27 cellular contexts compared by ENCODE assay signal in genomic region chr3:137199678-137200077, GRCh38.
"Had no signal": no experiment of that assay in that cellular context is flagged by ENCODE, and none has a peak within 500 bp of the region (broad histone marks: within the 10 kb centered on the region; RNA-seq: fewer than 3 reads in every experiment).

No MANE protein-coding gene starts in this region.

- H3K27ac ChIP-seq: body of pancreas, cardiac muscle cell, epithelial cell of prostate, heart right ventricle, lower lobe of right lung, pancreas, thoracic aorta, VCaP had no signal

- H3K4me1 ChIP-seq: body of pancreas, lower lobe of right lung, pancreas had no signal

- ATAC-seq: activated CD4-positive, CD25-positive, alpha-beta regulatory T cell treated with anti-CD3 and anti-CD28 coated beads, Interleukin-2, amount 50 U/mL, for 24 hours; activated CD8-positive, alpha-beta memory T cell treated with anti-CD3 and anti-CD28 coated beads, Interleukin-2, amount 10 ng/mL, durations not matched to agents 7 days and 5 days; activated CD8-positive, alpha-beta T cell treated with anti-CD3 and anti-CD28 coated beads for 36 hours; activated naive CD8-positive, alpha-beta T cell treated with anti-CD3 and anti-CD28 coated beads, Interleukin-2, amount 50 U/mL, for 24 hours; body of pancreas; heart right ventricle; left colon; lower lobe of right lung; mucosa of descending colon; pancreas; right cardiac atrium had no signal

- H3K9me3 ChIP-seq: body of pancreas, heart right ventricle, lower lobe of right lung, mucosa of descending colon, pancreas, thoracic aorta had no signal

- H3K27me3 ChIP-seq: body of pancreas, cardiac muscle cell, heart right ventricle, pancreas had no signal

- H3K36me3 ChIP-seq: cardiac muscle cell, heart right ventricle, lower lobe of right lung, pancreas, thoracic aorta had no signal

- H3K4me3 ChIP-seq: body of pancreas, cardiac muscle cell, heart right ventricle, lower lobe of right lung, mucosa of descending colon, pancreas, thoracic aorta had no signal

- DNase-seq: activated CD4-positive, alpha-beta T cell treated with anti-CD3 and anti-CD28 coated beads, Interleukin-2, amount 10 ng/mL, durations not matched to agents 7 days and 5 days; activated CD8-positive, alpha-beta memory T cell treated with anti-CD3 and anti-CD28 coated beads, Interleukin-2, amount 10 ng/mL, durations not matched to agents 7 days and 5 days; activated CD8-positive, alpha-beta T cell treated with anti-CD3 and anti-CD28 coated beads for 36 hours; activated gamma-delta T cell; activated naive CD4-positive, alpha-beta T cell treated with anti-CD3 and anti-CD28 coated beads, Interleukin-2, amount 50 U/mL, for 16 hours; activated naive CD8-positive, alpha-beta T cell treated with anti-CD3 and anti-CD28 coated beads, Interleukin-2, amount 50 U/mL, for 24 hours; activated T-cell treated with anti-CD3 and anti-CD28 coated beads for 4 hours; anterior cingulate cortex; body of pancreas; cortex of kidney; endodermal cell; heart right ventricle; islet precursor cell; left colon; lower lobe of right lung; mesendoderm; mucosa of descending colon; nephron progenitor cell; pancreas; right cardiac atrium; stimulated activated CD4-positive, alpha-beta T cell treated with anti-CD3 and anti-CD28 coated beads, Interleukin-4, amount 100 ng/mL, for 24 hours; stimulated activated naive CD4-positive, alpha-beta T cell treated with Interleukin-2 at 50 U/mL for 16 hours had no signal
